ENCODE assay signal across 1 cellular context in the genomic region with DNA sequence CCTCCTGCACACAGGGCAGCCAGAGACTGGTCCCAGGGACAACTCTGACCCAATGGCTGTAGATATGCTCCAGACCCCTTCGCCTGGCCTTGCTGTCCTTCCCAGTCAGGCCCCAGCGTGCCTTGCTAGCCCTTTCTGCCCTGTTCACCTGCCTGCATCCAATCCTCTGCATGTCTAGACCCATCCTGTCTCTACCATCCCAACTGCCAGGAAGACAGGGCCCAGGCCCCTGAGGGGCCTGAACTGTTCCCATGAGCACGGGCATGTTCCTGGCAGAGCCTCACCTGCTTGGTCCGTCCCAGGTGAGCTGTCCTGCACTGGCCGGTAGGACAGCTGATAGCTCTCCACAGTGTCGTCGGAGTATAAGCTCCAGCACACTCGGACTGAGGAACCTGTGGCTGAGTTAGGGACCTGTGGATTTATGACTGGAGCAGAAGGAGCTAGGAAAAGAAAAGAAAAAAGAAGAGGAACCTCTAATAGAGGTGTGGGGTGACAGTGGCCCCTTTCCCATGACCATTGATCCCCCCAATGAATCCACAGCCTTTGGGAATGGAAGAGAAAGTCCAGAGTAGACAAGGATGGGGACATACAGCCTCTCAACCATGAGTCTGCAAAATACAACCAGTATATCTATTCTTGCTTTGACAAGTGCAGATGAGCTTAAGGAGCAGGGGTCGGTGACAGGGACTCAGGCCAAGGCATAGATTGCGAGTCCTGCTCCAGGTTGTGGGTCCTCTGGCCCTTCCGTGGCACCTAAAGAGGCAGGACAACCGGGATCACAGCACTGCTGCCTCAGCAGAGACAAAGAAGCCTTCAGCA.
TF ChIP-seq lines count a peak whose summit lies in the region.

No MANE protein-coding gene starts in this region.

TF ChIP-seq in K562, 482 proteins besides CTCF, POLR2A, EP300 and RAD21 (continued from another document):
- TF ChIP-seq RERE (CRISPR knock-in tag; IDR thresholded peaks at IDR 0.05; ENCODE audit: borderline replicate concordance) (no peak), NFRKB (IDR thresholded peaks at IDR 0.05; ENCODE audit: low read depth) (no peak), MEIS2 (IDR thresholded peaks at IDR 0.05; ENCODE audit: partially characterized antibody) (peak; percentile 15), ZNF316 (IDR thresholded peaks at IDR 0.05) (peak; percentile 56; the same call in 1 of the 2 replicates), CEBPB (tag; IDR thresholded peaks at IDR 0.05) (no peak), SMC3 (conservative IDR thresholded peaks at IDR 0.05; ENCODE audit: insufficient read depth, low read depth, low read length) (no peak), ZFPM2 (CRISPR knock-in tag; IDR thresholded peaks at IDR 0.05) (no peak), NR2C2 (CRISPR knock-in tag; IDR thresholded peaks at IDR 0.05) (no peak), NR2C2 (tag; IDR thresholded peaks at IDR 0.05) (no peak), MAFK (IDR thresholded peaks at IDR 0.05; ENCODE audit: low read length) (no peak), FOXA3 (CRISPR knock-in tag; conservative IDR thresholded peaks at IDR 0.05 in 1 of 2, IDR thresholded peaks at IDR 0.05 in 1 of 2) (no peak), ZNF75A (CRISPR knock-in tag; IDR thresholded peaks at IDR 0.05) (no peak), HNRNPK (IDR thresholded peaks at IDR 0.05; ENCODE audit: low read depth, low read length, poor library complexity, severe bottlenecking) (no peak), ZNF449 (CRISPR knock-in tag; IDR thresholded peaks at IDR 0.05) (no peak), NFE2L1 (tag; IDR thresholded peaks at IDR 0.05; ENCODE audit: borderline replicate concordance, low read depth) (no peak), SLC30A9 (CRISPR knock-in tag; IDR thresholded peaks at IDR 0.05) (no peak), BRD9 (IDR thresholded peaks at IDR 0.05; ENCODE audit: low read depth, partially characterized antibody) (no peak), PURB (CRISPR knock-in tag; IDR thresholded peaks at IDR 0.05; ENCODE audit: low read depth) (no peak), ETV5 (CRISPR knock-in tag; IDR thresholded peaks at IDR 0.05; ENCODE audit: low read depth) (no peak), HMG20B (CRISPR knock-in tag; IDR thresholded peaks at IDR 0.05) (no peak), HES1 (IDR thresholded peaks at IDR 0.05; ENCODE audit: low read depth) (no peak), ARID3A (IDR thresholded peaks at IDR 0.05; ENCODE audit: borderline replicate concordance, low read depth, low read length) (no peak)
- TF ChIP-seq, protein P1, sequence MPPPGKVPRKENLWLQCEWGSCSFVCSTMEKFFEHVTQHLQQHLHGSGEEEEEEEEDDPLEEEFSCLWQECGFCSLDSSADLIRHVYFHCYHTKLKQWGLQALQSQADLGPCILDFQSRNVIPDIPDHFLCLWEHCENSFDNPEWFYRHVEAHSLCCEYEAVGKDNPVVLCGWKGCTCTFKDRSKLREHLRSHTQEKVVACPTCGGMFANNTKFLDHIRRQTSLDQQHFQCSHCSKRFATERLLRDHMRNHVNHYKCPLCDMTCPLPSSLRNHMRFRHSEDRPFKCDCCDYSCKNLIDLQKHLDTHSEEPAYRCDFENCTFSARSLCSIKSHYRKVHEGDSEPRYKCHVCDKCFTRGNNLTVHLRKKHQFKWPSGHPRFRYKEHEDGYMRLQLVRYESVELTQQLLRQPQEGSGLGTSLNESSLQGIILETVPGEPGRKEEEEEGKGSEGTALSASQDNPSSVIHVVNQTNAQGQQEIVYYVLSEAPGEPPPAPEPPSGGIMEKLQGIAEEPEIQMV (tag; conservative IDR thresholded peaks at IDR 0.05; ENCODE audit: low read depth) = no peak
- TF ChIP-seq, protein P2, sequence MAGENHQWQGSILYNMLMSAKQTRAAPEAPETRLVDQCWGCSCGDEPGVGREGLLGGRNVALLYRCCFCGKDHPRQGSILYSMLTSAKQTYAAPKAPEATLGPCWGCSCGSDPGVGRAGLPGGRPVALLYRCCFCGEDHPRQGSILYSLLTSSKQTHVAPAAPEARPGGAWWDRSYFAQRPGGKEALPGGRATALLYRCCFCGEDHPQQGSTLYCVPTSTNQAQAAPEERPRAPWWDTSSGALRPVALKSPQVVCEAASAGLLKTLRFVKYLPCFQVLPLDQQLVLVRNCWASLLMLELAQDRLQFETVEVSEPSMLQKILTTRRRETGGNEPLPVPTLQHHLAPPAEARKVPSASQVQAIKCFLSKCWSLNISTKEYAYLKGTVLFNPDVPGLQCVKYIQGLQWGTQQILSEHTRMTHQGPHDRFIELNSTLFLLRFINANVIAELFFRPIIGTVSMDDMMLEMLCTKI (IDR thresholded peaks at IDR 0.05; ENCODE audit: partially characterized antibody) = no peak
